Comparison of ENCODE assay signal across 1 cellular context in the genomic region with DNA sequence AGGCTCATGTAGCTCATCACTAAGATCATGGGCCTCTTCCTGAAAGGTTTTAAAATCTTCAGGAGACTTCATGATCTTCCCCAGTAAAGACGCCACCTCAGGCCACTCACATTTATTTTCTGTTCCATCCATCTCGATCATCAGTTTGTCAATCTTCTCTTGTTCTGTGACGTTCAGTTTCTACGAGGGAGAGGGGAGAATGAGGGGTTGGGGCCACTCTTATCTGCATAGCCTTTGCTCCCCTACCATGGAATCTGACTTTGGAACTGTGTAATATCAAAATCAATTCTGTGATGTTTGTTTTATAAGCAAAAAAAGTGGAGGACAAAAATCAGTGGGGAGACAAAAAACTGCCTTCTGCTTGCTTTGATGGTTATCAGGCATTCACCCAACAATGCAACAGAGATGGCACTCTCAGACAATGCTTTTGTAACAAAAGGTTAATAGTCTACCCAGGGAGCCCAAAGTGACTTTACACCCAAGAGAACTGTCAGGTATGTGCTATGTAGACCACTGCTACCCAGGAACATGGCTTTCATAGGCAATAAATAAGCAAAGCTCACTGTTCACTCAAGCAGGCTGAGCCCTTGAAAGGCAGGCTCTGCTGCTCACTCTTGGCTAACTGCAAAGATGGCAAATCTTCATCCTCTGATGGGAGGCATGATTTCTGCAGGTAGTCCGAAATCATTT.
TF ChIP-seq lines count a peak whose summit lies in the region.

No MANE protein-coding gene starts in this region.

TF ChIP-seq in GM23338, 12 proteins besides CTCF, POLR2A, EP300 and RAD21:
- TF ChIP-seq EZH2phosphoT487 (IDR thresholded peaks at IDR 0.05; ENCODE audit: unreplicated experiment) (no peak), ETS1 (IDR thresholded peaks at IDR 0.05) (no peak), NANOG (IDR thresholded peaks at IDR 0.05; ENCODE audit: borderline replicate concordance) (no peak), ZNF114 (CRISPR knock-in tag; IDR thresholded peaks at IDR 0.05) (no peak)
